In genomic region chr15:101024111-101024695, GRCh38 we compare ENCODE assay signal across 10 cellular contexts.
DNase-seq lines count a peak whose midpoint lies in the region; ATAC-seq and TF ChIP-seq lines count a peak whose summit lies in the region.
"Had no signal": no experiment of that assay in that cellular context is flagged by ENCODE, and none has a peak within 500 bp of the region (broad histone marks: within the 10 kb centered on the region; RNA-seq: fewer than 3 reads in every experiment).

No MANE protein-coding gene starts in this region.

- H2BK5ac ChIP-seq in IMR-90 (ENCODE audit: low read depth, low read length, poor library complexity, severe bottlenecking), result peak overlapping the region; percentile 53

- dilution Hi-C loops in IMR-90 (cut with HindIII; ENCODE audit: low sequenced_read_pairs, unreplicated experiment), result loop anchor here (25.0 kb wide), 1 partner anchor 387 kb away; no protein-coding TSS in a partner anchor

- H3K27ac ChIP-seq in IMR-90 (ENCODE audit: insufficient read depth, low read length), result peak overlapping the region; percentile 83
- peak overlapping the region in 1 of 2 donors; percentile 75 for H3K27ac ChIP-seq in coronary artery

- peak overlapping the region; percentile 22 for H4K91ac ChIP-seq in IMR-90 (ENCODE audit: insufficient read depth, low read depth, low read length)

- intact Hi-C loops in IMR-90 (cut with micrococcal nuclease) (no loop called here), lower leg skin (cut with DNase I; ENCODE audit: low total_unique reads) (no loop called here)

- peak overlapping the region; percentile 25 for H2AFZ ChIP-seq in IMR-90 (replicated peaks; ENCODE audit: low read length, poor library complexity)

- WGBS in IMR-90 (ENCODE audit: extremely low coverage in 2 of 2, insufficient read length in 1 of 2), 2 experiments, result 33% methylated on average over 6 of the region's 11 CpGs; no CpG with 5 or more reads in 1 of the 2 experiments
- WGBS in lower leg skin, 2 donors, result 79 to 89% methylated on average over 11 of the region's 11 CpGs

- peak overlapping the region; percentile 23; the same call in 1 of the 2 replicates for H3K4me2 ChIP-seq in IMR-90 (ENCODE audit: low read depth, low read length)

- H3K79me1 ChIP-seq in IMR-90 (ENCODE audit: low read depth in 1 of 2, low read length in 2 of 2), result no peaks in the 10 kb centered on the region

- peak overlapping the region; percentile 32; the same call in 1 of the 2 replicates for H3K18ac ChIP-seq in IMR-90 (ENCODE audit: low read depth, low read length)

- H4K8ac ChIP-seq in IMR-90 (ENCODE audit: low read depth in 2 of 2, low read length in 2 of 2), result peak overlapping the region in 1 of 2 experiments; percentile 69; a peak in 2 of 4 replicates

- peak overlapping the region; percentile 12; the same call in 1 of the 2 replicates for H2AK5ac ChIP-seq in IMR-90 (ENCODE audit: low read depth, low read length)

- H3K4me1 ChIP-seq in IMR-90 (ENCODE audit: control insufficient read depth, insufficient read depth, low read length), result peaks cover 14% of the 10 kb centered on the region

- no peak overlapping the region for H3K23ac ChIP-seq in IMR-90 (ENCODE audit: low read depth, low read length)

- H3K9me3 Mint-ChIP-seq in progenitor cell of endocrine pancreas (ENCODE audit: low read depth), result no peaks in the 10 kb centered on the region

- BruUV-seq in IMR-90 (replicated peaks; lab: Mats Ljungman, UMichigan), result no TSS peak

- in situ Hi-C loops in IMR-90 (cut with MboI; ENCODE audit: low sequenced_read_pairs), result no loop called here

- no peak overlapping the region; the same call in 1 of the 2 replicates for H3K14ac ChIP-seq in IMR-90 (replicated peaks; ENCODE audit: low read depth, low read length)

- CTCF ChIA-PET in IMR-90 (lab: Yijun Ruan, JAX), result interaction anchor here (1.6 to 1.7 kb wide), 2 partner anchors 8 to 234 kb away, joined by 5 to 8 read pairs; no protein-coding TSS in a partner anchor

- TF ChIP-seq CTCF in IMR-90 (conservative IDR thresholded peaks at IDR 0.05; ENCODE audit: low read depth, low read length) (no peak), coronary artery (IDR thresholded peaks at IDR 0.05) (no peak), lower leg skin (IDR thresholded peaks at IDR 0.05) (no peak), progenitor cell of endocrine pancreas (IDR thresholded peaks at IDR 0.05; ENCODE audit: unreplicated experiment) (no peak)

- peak overlapping the region; percentile 9; the same call in 1 of the 2 replicates for H3K9ac ChIP-seq in IMR-90 (ENCODE audit: low read depth, low read length)

- H2BK20ac ChIP-seq in IMR-90 (ENCODE audit: low read depth, low read length), result no peak overlapping the region

- H3K27me3 ChIP-seq in IMR-90 (ENCODE audit: control insufficient read depth, insufficient read depth, low read length), result no peaks in the 10 kb centered on the region

- no peak overlapping the region for H3K27ac Mint-ChIP-seq in progenitor cell of endocrine pancreas

- no peak for TF ChIP-seq POLR2A in IMR-90 (IDR thresholded peaks at IDR 0.05; ENCODE audit: low read depth, low read length)
- TF ChIP-seq POLR2A in lower leg skin (IDR thresholded peaks at IDR 0.05), result no peak

- no peak overlapping the region for H3K4me3 Mint-ChIP-seq in progenitor cell of endocrine pancreas (ENCODE audit: low read depth)

- peak overlapping the region; percentile 7; the same call in 1 of the 2 replicates for H4K5ac ChIP-seq in IMR-90 (ENCODE audit: low read depth, low read length)

- POLR2A ChIA-PET in IMR-90 (lab: Charles Lee; ENCODE audit: unreplicated experiment), result no interaction called here

- no peak overlapping the region for H3K4ac ChIP-seq in IMR-90 (ENCODE audit: low read depth, low read length)

- peaks cover 19% of the 10 kb centered on the region for H3K36me3 ChIP-seq in IMR-90 (ENCODE audit: control insufficient read depth, insufficient read depth, low read length)

- ATAC-seq in IMR-90 (ENCODE audit: low read depth) (peak; percentile 97), HG02840 (IDR thresholded peaks at IDR 0.05; ENCODE audit: low FRiP score, unreplicated experiment) (no peak)

- peaks cover 6% of the 10 kb centered on the region for H3K4me1 Mint-ChIP-seq in progenitor cell of endocrine pancreas (ENCODE audit: low read depth)

- H3K56ac ChIP-seq in IMR-90 (ENCODE audit: extremely low read depth, insufficient read depth, low read length), result peak overlapping the region; percentile 26; the same call in 1 of the 2 replicates

- H3K36me3 Mint-ChIP-seq in progenitor cell of endocrine pancreas (ENCODE audit: insufficient read depth), result no peaks in the 10 kb centered on the region

- no peak overlapping the region for H2BK15ac ChIP-seq in IMR-90 (ENCODE audit: low read depth, low read length)

- peaks cover 46% of the 10 kb centered on the region for H3K27me3 Mint-ChIP-seq in progenitor cell of endocrine pancreas

- peak; percentile 96 for DNase-seq in IMR-90
- peak; percentile 73 for DNase-seq in coronary artery (ENCODE audit: low spot score)
- DNase-seq in lower leg skin (ENCODE audit: low spot score in 2 of 2), result peak; percentile 9 to 63
- peak; percentile 88 for DNase-seq in smooth muscle cell of the brain vasculature (ENCODE audit: low read depth, low spot score)
- no peak for DNase-seq in COLO668 (lab: John Stamatoyannopoulos, UW; ENCODE audit: unreplicated experiment)
- no peak for DNase-seq in NCI-H187 treated with DMSO at 0.1 percent for 48 hours (lab: John Stamatoyannopoulos, UW)
- DNase-seq in progenitor cell of endocrine pancreas (ENCODE audit: low spot score, unreplicated experiment), result no peak
- DNase-seq: cortex of kidney; stimulated activated CD4-positive, alpha-beta T cell treated with anti-CD3 and anti-CD28 coated beads, Interleukin-1b, Interleukin-23, amount 100 ng/mL, for 48 hours had no signal

- TF ChIP-seq RAD21 in IMR-90 (IDR thresholded peaks at IDR 0.05; ENCODE audit: low read length), result 0 out of 2 replicates have a peak, but pooled peaks have one; percentile 5

- H3K9me1 ChIP-seq in IMR-90 (ENCODE audit: insufficient read depth, low read length), result no peaks in the 10 kb centered on the region

- H2AK9ac ChIP-seq in IMR-90 (replicated peaks; ENCODE audit: low read depth, low read length, poor library complexity), result peak overlapping the region; percentile 6

- no peak overlapping the region for H2BK120ac ChIP-seq in IMR-90 (ENCODE audit: low read depth, low read length)

- H3K9me3 ChIP-seq in IMR-90 (ENCODE audit: control insufficient read depth, insufficient read depth, low read length), result no peaks in the 10 kb centered on the region

- no peak overlapping the region for H3K4me3 ChIP-seq in IMR-90 (ENCODE audit: insufficient read depth, low read depth, low read length)
- no peak overlapping the region for H3K4me3 ChIP-seq in coronary artery
- H3K4me3 ChIP-seq in lower leg skin (ENCODE audit: low read depth, poor library complexity, severe bottlenecking), result no peak overlapping the region

- H4K20me1 ChIP-seq in IMR-90 (ENCODE audit: insufficient read depth, low read length), result no peaks in the 10 kb centered on the region

TF ChIP-seq in IMR-90, 13 proteins besides CTCF, POLR2A, EP300 and RAD21:
- no peak; the same call in 1 of the 2 replicates for TF ChIP-seq SMC3 (IDR thresholded peaks at IDR 0.05; ENCODE audit: low read depth, low read length)
- peak; percentile 25; the same call in 1 of the 2 replicates for TF ChIP-seq FOS (IDR thresholded peaks at IDR 0.05; ENCODE audit: low read depth, low read length)
- TF ChIP-seq BHLHE40 (IDR thresholded peaks at IDR 0.05; ENCODE audit: low read depth, low read length), result no peak
- TF ChIP-seq MAZ (IDR thresholded peaks at IDR 0.05; ENCODE audit: borderline replicate concordance, low read depth, low read length), result 0 out of 2 replicates have a peak, but pooled peaks have one; percentile 52
- TF ChIP-seq NFE2L2 (IDR thresholded peaks at IDR 0.05; ENCODE audit: low read depth, low read length), result no peak; the same call in 1 of the 2 replicates
- no peak for TF ChIP-seq ELK1 (IDR thresholded peaks at IDR 0.05; ENCODE audit: borderline replicate concordance, low read depth, low read length)
- TF ChIP-seq RFX5 (IDR thresholded peaks at IDR 0.05; ENCODE audit: low read depth, low read length), result no peak
- peak; percentile 26; the same call in 1 of the 2 replicates for TF ChIP-seq CEBPB (IDR thresholded peaks at IDR 0.05; ENCODE audit: low read depth, low read length)
- no peak for TF ChIP-seq RCOR1 (IDR thresholded peaks at IDR 0.05; ENCODE audit: insufficient replicate concordance, low read length)
- TF ChIP-seq MAFK (IDR thresholded peaks at IDR 0.05; ENCODE audit: low read depth, low read length), result peak; percentile 86
- TF ChIP-seq MXI1 (IDR thresholded peaks at IDR 0.05; ENCODE audit: borderline replicate concordance, low read depth, low read length), result no peak
- no peak for TF ChIP-seq CHD1 (IDR thresholded peaks at IDR 0.05; ENCODE audit: low read depth, low read length)
- TF ChIP-seq USF2 (IDR thresholded peaks at IDR 0.05; ENCODE audit: low read depth, low read length), result no peak

Comparison
In these comparisons a context has a peak if more than half of its experiments do, and no peak if none do; other contexts are left out.
1. DNase-seq: peak in IMR-90 (single experiment), coronary artery (single experiment), lower leg skin (2 of 2) and smooth muscle cell of the brain vasculature (single experiment); none in COLO668 (single experiment), NCI-H187 treated with DMSO at 0.1 percent for 48 hours (single experiment) and progenitor cell of endocrine pancreas (single experiment).